ENCODE assay signal across 1 cellular context in the genomic region with DNA sequence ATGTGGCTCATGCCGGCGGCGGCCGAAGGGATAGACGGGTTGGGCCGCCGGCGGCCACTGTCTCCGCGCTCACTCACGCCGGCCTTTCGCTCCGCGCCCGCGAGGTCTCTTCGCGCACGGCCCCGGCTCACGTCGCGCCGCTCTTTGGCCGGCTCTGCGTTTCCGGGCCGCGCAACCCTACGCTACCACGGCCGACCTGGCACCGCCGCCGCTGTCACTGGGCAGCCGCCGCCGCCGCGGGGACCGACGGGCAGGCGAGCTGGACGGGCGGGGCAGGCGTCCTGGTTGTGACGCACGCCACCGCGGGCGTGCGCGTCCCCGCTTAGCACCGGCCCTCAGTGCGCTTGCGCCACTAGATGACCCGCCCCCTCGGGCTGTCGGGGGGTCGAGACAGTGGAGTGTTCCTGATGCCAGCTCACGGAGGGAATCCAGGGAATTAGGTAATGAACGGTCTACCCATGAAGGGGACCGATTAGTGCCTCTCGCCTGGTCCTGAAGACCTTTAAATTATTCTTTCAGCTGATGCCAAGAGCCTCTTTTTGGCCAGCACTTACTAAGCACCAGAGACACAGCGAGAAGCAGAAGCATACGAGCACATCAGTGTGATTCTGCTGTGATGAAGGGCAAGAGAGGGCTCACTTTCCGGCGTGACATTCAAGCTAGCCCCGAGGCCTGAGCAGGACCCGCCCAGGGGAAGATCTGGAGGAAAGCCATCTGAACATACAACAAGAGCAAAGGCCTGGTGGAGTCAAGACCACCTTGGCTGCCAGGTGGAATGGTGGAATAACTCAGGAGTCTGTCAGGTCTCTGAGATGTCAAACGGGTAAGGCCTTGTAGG.
A peak's percentile ranks its signal among the peaks of the same experiment; 100 is the strongest.
TF ChIP-seq lines count a peak whose summit lies in the region.

PRKAR2A (minus strand) TSS at position 289 of the 838 bp plus-strand sequence; CDS start at position 11, 278 bp downstream.

TF ChIP-seq in K562, 482 proteins besides CTCF, POLR2A, EP300 and RAD21 (continued from another document and continues in another):
- TF ChIP-seq, protein P1, sequence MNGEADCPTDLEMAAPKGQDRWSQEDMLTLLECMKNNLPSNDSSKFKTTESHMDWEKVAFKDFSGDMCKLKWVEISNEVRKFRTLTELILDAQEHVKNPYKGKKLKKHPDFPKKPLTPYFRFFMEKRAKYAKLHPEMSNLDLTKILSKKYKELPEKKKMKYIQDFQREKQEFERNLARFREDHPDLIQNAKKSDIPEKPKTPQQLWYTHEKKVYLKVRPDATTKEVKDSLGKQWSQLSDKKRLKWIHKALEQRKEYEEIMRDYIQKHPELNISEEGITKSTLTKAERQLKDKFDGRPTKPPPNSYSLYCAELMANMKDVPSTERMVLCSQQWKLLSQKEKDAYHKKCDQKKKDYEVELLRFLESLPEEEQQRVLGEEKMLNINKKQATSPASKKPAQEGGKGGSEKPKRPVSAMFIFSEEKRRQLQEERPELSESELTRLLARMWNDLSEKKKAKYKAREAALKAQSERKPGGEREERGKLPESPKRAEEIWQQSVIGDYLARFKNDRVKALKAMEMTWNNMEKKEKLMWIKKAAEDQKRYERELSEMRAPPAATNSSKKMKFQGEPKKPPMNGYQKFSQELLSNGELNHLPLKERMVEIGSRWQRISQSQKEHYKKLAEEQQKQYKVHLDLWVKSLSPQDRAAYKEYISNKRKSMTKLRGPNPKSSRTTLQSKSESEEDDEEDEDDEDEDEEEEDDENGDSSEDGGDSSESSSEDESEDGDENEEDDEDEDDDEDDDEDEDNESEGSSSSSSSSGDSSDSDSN (IDR thresholded peaks at IDR 0.05; ENCODE audit: borderline replicate concordance in 1 of 2, low read depth in 2 of 2, low read length in 2 of 2) = no peak; a peak in 1 of 4 replicates
- TF ChIP-seq RERE (CRISPR knock-in tag; IDR thresholded peaks at IDR 0.05; ENCODE audit: borderline replicate concordance) (no peak), MXI1 (IDR thresholded peaks at IDR 0.05; ENCODE audit: low read depth, low read length) (0 out of 2 replicates have a peak, but pooled peaks have one; percentile 39), NR1H2 (CRISPR knock-in tag; IDR thresholded peaks at IDR 0.05) (no peak), STAT6 (CRISPR knock-in tag; IDR thresholded peaks at IDR 0.05) (no peak), E2F6 (IDR thresholded peaks at IDR 0.05; ENCODE audit: borderline replicate concordance in 1 of 2, extremely low read depth in 1 of 2, insufficient read depth in 1 of 2, insufficient read length in 1 of 2, low read depth in 1 of 2, low read length in 1 of 2, poor library complexity in 1 of 2, severe bottlenecking in 1 of 2) (peak; percentile 7 to 8), RBM34 (IDR thresholded peaks at IDR 0.05; ENCODE audit: borderline replicate concordance, insufficient read depth, low read length) (no peak), MXD1 (CRISPR knock-in tag; IDR thresholded peaks at IDR 0.05; ENCODE audit: borderline replicate concordance, poor library complexity, severe bottlenecking) (no peak), ZNF282 (CRISPR knock-in tag; IDR thresholded peaks at IDR 0.05) (0 out of 2 replicates have a peak, but pooled peaks have one; percentile 2), ZNF518B (CRISPR knock-in tag; IDR thresholded peaks at IDR 0.05) (no peak), GATAD2B (IDR thresholded peaks at IDR 0.05; ENCODE audit: borderline replicate concordance) (peak; percentile 69), BRCA1 (IDR thresholded peaks at IDR 0.05) (no peak), BRCA1 (CRISPR knock-in tag; IDR thresholded peaks at IDR 0.05) (no peak), BCOR (IDR thresholded peaks at IDR 0.05) (no peak), CCNT2 (IDR thresholded peaks at IDR 0.05; ENCODE audit: borderline replicate concordance, extremely low read depth, insufficient read length, low read depth, low read length) (peak; percentile 67)
- TF ChIP-seq, protein P2, sequence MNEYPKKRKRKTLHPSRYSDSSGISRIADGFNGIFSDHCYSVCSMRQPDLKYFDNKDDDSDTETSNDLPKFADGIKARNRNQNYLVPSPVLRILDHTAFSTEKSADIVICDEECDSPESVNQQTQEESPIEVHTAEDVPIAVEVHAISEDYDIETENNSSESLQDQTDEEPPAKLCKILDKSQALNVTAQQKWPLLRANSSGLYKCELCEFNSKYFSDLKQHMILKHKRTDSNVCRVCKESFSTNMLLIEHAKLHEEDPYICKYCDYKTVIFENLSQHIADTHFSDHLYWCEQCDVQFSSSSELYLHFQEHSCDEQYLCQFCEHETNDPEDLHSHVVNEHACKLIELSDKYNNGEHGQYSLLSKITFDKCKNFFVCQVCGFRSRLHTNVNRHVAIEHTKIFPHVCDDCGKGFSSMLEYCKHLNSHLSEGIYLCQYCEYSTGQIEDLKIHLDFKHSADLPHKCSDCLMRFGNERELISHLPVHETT (CRISPR knock-in tag; conservative IDR thresholded peaks at IDR 0.05 in 1 of 2, IDR thresholded peaks at IDR 0.05 in 1 of 2) = peak in 1 of 2 experiments; percentile 56; a peak in 1 of 4 replicates
- TF ChIP-seq, protein P3, sequence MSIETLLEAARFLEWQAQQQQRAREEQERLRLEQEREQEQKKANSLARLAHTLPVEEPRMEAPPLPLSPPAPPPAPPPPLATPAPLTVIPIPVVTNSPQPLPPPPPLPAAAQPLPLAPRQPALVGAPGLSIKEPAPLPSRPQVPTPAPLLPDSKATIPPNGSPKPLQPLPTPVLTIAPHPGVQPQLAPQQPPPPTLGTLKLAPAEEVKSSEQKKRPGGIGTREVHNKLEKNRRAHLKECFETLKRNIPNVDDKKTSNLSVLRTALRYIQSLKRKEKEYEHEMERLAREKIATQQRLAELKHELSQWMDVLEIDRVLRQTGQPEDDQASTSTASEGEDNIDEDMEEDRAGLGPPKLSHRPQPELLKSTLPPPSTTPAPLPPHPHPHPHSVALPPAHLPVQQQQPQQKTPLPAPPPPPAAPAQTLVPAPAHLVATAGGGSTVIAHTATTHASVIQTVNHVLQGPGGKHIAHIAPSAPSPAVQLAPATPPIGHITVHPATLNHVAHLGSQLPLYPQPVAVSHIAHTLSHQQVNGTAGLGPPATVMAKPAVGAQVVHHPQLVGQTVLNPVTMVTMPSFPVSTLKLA (conservative IDR thresholded peaks at IDR 0.05) = 0 out of 4 replicates have a peak, but pooled peaks of 1 of the 2 experiments have one; percentile 11
- TF ChIP-seq, protein P4, sequence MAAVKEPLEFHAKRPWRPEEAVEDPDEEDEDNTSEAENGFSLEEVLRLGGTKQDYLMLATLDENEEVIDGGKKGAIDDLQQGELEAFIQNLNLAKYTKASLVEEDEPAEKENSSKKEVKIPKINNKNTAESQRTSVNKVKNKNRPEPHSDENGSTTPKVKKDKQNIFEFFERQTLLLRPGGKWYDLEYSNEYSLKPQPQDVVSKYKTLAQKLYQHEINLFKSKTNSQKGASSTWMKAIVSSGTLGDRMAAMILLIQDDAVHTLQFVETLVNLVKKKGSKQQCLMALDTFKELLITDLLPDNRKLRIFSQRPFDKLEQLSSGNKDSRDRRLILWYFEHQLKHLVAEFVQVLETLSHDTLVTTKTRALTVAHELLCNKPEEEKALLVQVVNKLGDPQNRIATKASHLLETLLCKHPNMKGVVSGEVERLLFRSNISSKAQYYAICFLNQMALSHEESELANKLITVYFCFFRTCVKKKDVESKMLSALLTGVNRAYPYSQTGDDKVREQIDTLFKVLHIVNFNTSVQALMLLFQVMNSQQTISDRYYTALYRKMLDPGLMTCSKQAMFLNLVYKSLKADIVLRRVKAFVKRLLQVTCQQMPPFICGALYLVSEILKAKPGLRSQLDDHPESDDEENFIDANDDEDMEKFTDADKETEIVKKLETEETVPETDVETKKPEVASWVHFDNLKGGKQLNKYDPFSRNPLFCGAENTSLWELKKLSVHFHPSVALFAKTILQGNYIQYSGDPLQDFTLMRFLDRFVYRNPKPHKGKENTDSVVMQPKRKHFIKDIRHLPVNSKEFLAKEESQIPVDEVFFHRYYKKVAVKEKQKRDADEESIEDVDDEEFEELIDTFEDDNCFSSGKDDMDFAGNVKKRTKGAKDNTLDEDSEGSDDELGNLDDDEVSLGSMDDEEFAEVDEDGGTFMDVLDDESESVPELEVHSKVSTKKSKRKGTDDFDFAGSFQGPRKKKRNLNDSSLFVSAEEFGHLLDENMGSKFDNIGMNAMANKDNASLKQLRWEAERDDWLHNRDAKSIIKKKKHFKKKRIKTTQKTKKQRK (IDR thresholded peaks at IDR 0.05; ENCODE audit: borderline replicate concordance, low read depth, low read length) = no peak
